ENCODE assay signal across 1 cellular context in the genomic region with DNA sequence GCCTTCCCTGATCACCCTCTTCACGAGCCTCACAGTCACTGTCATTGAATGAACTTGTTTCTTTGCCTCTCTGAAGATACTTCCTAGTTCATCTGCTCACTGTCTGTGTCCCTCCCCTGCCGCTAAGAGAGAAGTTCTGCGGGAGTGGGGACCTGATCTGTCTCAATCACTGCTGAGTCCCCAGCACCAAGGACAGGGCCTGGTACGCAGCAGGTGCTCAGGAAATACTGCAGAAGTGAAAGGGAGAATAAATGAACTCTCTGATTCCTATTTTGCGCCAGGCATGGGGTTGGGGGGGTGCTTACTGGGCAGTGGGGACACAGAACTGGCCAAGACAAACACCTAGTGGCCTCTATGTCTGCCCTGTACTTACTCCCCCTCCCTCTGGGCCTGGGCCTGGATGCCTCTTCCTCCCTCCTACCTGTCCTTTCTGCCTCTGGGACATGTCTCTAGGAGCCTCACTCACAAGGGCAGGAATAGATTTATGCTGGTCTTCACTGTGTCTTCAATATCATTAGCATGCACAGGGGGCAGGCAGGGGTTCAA.
TF ChIP-seq lines count a peak whose summit lies in the region.

No MANE protein-coding gene starts in this region.

TF ChIP-seq in GM12878, 131 proteins besides CTCF, POLR2A, EP300 and RAD21 (continued from another document):
- TF ChIP-seq, protein P1, sequence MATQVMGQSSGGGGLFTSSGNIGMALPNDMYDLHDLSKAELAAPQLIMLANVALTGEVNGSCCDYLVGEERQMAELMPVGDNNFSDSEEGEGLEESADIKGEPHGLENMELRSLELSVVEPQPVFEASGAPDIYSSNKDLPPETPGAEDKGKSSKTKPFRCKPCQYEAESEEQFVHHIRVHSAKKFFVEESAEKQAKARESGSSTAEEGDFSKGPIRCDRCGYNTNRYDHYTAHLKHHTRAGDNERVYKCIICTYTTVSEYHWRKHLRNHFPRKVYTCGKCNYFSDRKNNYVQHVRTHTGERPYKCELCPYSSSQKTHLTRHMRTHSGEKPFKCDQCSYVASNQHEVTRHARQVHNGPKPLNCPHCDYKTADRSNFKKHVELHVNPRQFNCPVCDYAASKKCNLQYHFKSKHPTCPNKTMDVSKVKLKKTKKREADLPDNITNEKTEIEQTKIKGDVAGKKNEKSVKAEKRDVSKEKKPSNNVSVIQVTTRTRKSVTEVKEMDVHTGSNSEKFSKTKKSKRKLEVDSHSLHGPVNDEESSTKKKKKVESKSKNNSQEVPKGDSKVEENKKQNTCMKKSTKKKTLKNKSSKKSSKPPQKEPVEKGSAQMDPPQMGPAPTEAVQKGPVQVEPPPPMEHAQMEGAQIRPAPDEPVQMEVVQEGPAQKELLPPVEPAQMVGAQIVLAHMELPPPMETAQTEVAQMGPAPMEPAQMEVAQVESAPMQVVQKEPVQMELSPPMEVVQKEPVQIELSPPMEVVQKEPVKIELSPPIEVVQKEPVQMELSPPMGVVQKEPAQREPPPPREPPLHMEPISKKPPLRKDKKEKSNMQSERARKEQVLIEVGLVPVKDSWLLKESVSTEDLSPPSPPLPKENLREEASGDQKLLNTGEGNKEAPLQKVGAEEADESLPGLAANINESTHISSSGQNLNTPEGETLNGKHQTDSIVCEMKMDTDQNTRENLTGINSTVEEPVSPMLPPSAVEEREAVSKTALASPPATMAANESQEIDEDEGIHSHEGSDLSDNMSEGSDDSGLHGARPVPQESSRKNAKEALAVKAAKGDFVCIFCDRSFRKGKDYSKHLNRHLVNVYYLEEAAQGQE (IDR thresholded peaks at IDR 0.05; ENCODE audit: low read depth, low read length), result peak; percentile 82
